ENCODE assay signal across 12 cellular contexts in the genomic region with DNA sequence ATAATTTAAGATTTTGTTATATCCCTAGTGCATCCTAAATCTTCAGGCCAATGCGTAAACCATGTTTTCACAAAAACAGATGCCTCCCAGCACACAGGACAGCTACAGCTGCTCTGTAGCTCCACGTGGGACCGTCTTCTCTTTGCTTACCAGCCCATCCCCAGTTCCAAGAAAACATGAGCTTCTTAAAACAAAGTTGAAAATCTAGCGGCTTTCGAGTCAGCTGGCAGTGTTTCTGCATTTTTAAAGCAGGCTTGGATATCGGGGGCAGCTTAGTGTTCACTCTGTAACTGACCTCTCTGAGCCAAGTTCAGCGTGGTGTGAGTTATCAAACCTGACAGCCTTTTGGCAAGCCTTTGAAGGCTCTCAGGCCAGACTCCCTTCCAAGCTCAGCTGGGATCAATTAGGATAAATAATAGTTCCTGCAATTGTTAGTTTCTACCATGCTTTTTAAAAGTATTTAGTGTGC.
DNase-seq lines count a peak whose midpoint lies in the region; ATAC-seq and TF ChIP-seq lines count a peak whose summit lies in the region.
"Had no signal": no experiment of that assay in that cellular context is flagged by ENCODE, and none has a peak within 500 bp of the region (broad histone marks: within the 10 kb centered on the region; RNA-seq: fewer than 3 reads in every experiment).

No MANE protein-coding gene starts in this region.

- no peaks in the 10 kb centered on the region for H3K27me3 ChIP-seq in left lung
- H3K27me3 ChIP-seq in esophagus squamous epithelium, result no peaks in the 10 kb centered on the region

- no peaks in the 10 kb centered on the region; the same call in 1 of the 2 replicates for H3K27me3 Mint-ChIP-seq in HFFc6 (ENCODE audit: insufficient read depth)

- H3K9me3 Mint-ChIP-seq in HFFc6, result peaks cover 4% of the 10 kb centered on the region; the same call in 1 of the 2 replicates

- H3K4me3 Mint-ChIP-seq in HFFc6, result peak overlapping the region; percentile 79

- WGBS in esophagus squamous epithelium, 2 donors, result 33 to 41% methylated on average over 7 of the region's 7 CpGs

- no peak for TF ChIP-seq CTCF in HFFc6 (IDR thresholded peaks at IDR 0.05)
- no peak for TF ChIP-seq CTCF in left lung (IDR thresholded peaks at IDR 0.05)
- no peak for TF ChIP-seq CTCF in esophagus squamous epithelium (IDR thresholded peaks at IDR 0.05)

- H3K4me1 ChIP-seq in left lung (no peaks in the 10 kb centered on the region), esophagus squamous epithelium (no peaks in the 10 kb centered on the region)

- H3K27ac Mint-ChIP-seq in HFFc6, result peak overlapping the region; percentile 31

- H3K9me3 ChIP-seq in left lung, result peaks cover 0 to 4% of the 10 kb centered on the region in 2 donors
- no peaks in the 10 kb centered on the region for H3K9me3 ChIP-seq in esophagus squamous epithelium

- H3K36me3 Mint-ChIP-seq in HFFc6 (ENCODE audit: low read depth), result no peaks in the 10 kb centered on the region

- ATAC-seq in left lung (peak; percentile 81), HG03442 (IDR thresholded peaks at IDR 0.05; ENCODE audit: unreplicated experiment) (no peak), GM18519 (IDR thresholded peaks at IDR 0.05; ENCODE audit: low FRiP score, unreplicated experiment) (no peak)
- ATAC-seq: K562 had no signal

- intact Hi-C loops in left lung (cut with DNase I), result no loop called here
- intact Hi-C loops in esophagus squamous epithelium (cut with DNase I), result no loop called here

- TF ChIP-seq POLR2A in esophagus squamous epithelium (IDR thresholded peaks at IDR 0.05), result no peak

- H3K4me3 ChIP-seq in left lung, result no peak overlapping the region
- H3K4me3 ChIP-seq in esophagus squamous epithelium, result peak overlapping the region in 1 of 4 donors; percentile 38
- H3K4me3 ChIP-seq: K562 had no signal

- DNase-seq in HFFc6 (peak; percentile 48), dedifferentiated amniotic fluid mesenchymal stem cell (ENCODE audit: extremely low spot score) (peak; percentile 95), left lung (peak in 1 of 2 donors; percentile 40), stromal cell of bone marrow (ENCODE audit: low read depth) (peak; percentile 82), NCI-H2107 (lab: John Stamatoyannopoulos, UW) (no peak), esophagus squamous epithelium (lab: John Stamatoyannopoulos, UW) (no peak)
- DNase-seq: activated gamma-delta T cell, DMS53, NCI-H524 had no signal

- no peak overlapping the region for H3K27ac ChIP-seq in left lung
- peak overlapping the region in 2 of 4 donors; percentile 10 to 31 for H3K27ac ChIP-seq in esophagus squamous epithelium

- H3K36me3 ChIP-seq in left lung (no peaks in the 10 kb centered on the region), esophagus squamous epithelium (no peaks in the 10 kb centered on the region)

- peaks cover 16% of the 10 kb centered on the region for H3K4me1 Mint-ChIP-seq in HFFc6 (ENCODE audit: low read depth)

Comparison
In these comparisons a context has a peak if more than half of its experiments do, and no peak if none do; other contexts are left out.
1. DNase-seq: peak in HFFc6 (single experiment), dedifferentiated amniotic fluid mesenchymal stem cell (single experiment) and stromal cell of bone marrow (single experiment); none in NCI-H2107 (single experiment) and esophagus squamous epithelium (single experiment).